ENCODE assay signal across 18 cellular contexts in genomic region chr22:42786606-42787356, GRCh38.
DNase-seq lines count a peak whose midpoint lies in the region; ATAC-seq, FAIRE-seq and TF ChIP-seq lines count a peak whose summit lies in the region.
"Had no signal": no experiment of that assay in that cellular context is flagged by ENCODE, and none has a peak within 500 bp of the region (broad histone marks: within the 10 kb centered on the region; RNA-seq: fewer than 3 reads in every experiment).

No MANE protein-coding gene starts in this region.

- ATAC-seq in WTC11, result no peak
- no peak for ATAC-seq in activated T-cell treated with anti-CD3 and anti-CD28 coated beads, Interleukin-2, amount 50 U/mL, for 4 hours

- DNase-seq in D341Med (ENCODE audit: low spot score), result peak; percentile 51
- peak; percentile 56 for DNase-seq in H7
- DNase-seq in NCI-H82 (lab: John Stamatoyannopoulos, UW), result peak; percentile 81
- DNase-seq in kidney, result peak; percentile 54
- no peak for DNase-seq in RPMI8226
- no peak for DNase-seq in WTC11 (ENCODE audit: low spot score)
- DNase-seq in activated T-cell treated with anti-CD3 and anti-CD28 coated beads, Interleukin-2, amount 50 U/mL, for 4 hours, result no peak
- DNase-seq: CD4-positive, CD25-positive, alpha-beta regulatory T cell; DMS79 treated with DMSO at 0.1 percent for 48 hours; HCEC 1CT; Karpas-422; MV-4-11; NCI-H1694; NCI-H2081 treated with DMSO at 0.1 percent for 48 hours; NCI-H748 treated with DMSO at 0.1 percent for 48 hours; OCI-M1; Right ventricle myocardium superior had no signal

- H3K4me1 ChIP-seq in kidney (ENCODE audit: control insufficient read depth in 1 of 2, insufficient read depth in 1 of 2, low read depth in 1 of 2, low read length in 2 of 2), result no peaks in the 10 kb centered on the region

- no peaks in the 10 kb centered on the region for H3K9me3 ChIP-seq in kidney (ENCODE audit: control insufficient read depth in 1 of 2, low read length in 2 of 2)

- no peaks in the 10 kb centered on the region for H3K27me3 Mint-ChIP-seq in WTC11 (ENCODE audit: low read depth)
- H3K27me3 Mint-ChIP-seq in activated T-cell treated with anti-CD3 and anti-CD28 coated beads, Interleukin-2, amount 50 U/mL, for 4 hours (ENCODE audit: low read depth), result no peaks in the 10 kb centered on the region
- H3K27me3 Mint-ChIP-seq: CD4-positive, CD25-positive, alpha-beta regulatory T cell had no signal

- CTCF ChIA-PET in WTC11 (lab: Charles Lee), result interaction anchor here (1.1 kb wide), 1 partner anchor 266 kb away, joined by 3 read pairs; no protein-coding TSS in a partner anchor

- FAIRE-seq in kidney (lab: Jason Lieb, UNC), result no peak
- FAIRE-seq: RCC 7860 had no signal

- no peaks in the 10 kb centered on the region for H3K27me3 ChIP-seq in H7 (ENCODE audit: control insufficient read depth, insufficient read depth, low read length)

- H3K36me3 Mint-ChIP-seq in WTC11, result no peaks in the 10 kb centered on the region
- H3K36me3 Mint-ChIP-seq in activated T-cell treated with anti-CD3 and anti-CD28 coated beads, Interleukin-2, amount 50 U/mL, for 4 hours (ENCODE audit: insufficient read depth), result no peaks in the 10 kb centered on the region
- H3K36me3 Mint-ChIP-seq: CD4-positive, CD25-positive, alpha-beta regulatory T cell had no signal

- no peaks in the 10 kb centered on the region for H3K9me3 Mint-ChIP-seq in WTC11
- H3K9me3 Mint-ChIP-seq in activated T-cell treated with anti-CD3 and anti-CD28 coated beads, Interleukin-2, amount 50 U/mL, for 4 hours, result no peaks in the 10 kb centered on the region
- H3K9me3 Mint-ChIP-seq: CD4-positive, CD25-positive, alpha-beta regulatory T cell had no signal

- H3K9ac ChIP-seq in kidney (ENCODE audit: low read length in 2 of 2), result no peak overlapping the region

- no peak for TF ChIP-seq CTCF in kidney (IDR thresholded peaks at IDR 0.05; ENCODE audit: borderline replicate concordance, extremely low read depth, insufficient read depth)
- no peak for TF ChIP-seq CTCF in WTC11 (IDR thresholded peaks at IDR 0.05)

- intact Hi-C loops in kidney (cut with DNase I), result no loop called here

- no peaks in the 10 kb centered on the region for H3K36me3 ChIP-seq in H7 (replicated peaks; ENCODE audit: control insufficient read depth, insufficient read depth, low read length)
- H3K36me3 ChIP-seq in kidney (ENCODE audit: control insufficient read depth in 1 of 2, insufficient read depth in 2 of 2, low read length in 2 of 2), result no peaks in the 10 kb centered on the region

- no peaks in the 10 kb centered on the region for H3K4me1 Mint-ChIP-seq in WTC11
- H3K4me1 Mint-ChIP-seq in activated T-cell treated with anti-CD3 and anti-CD28 coated beads, Interleukin-2, amount 50 U/mL, for 4 hours (ENCODE audit: low read depth), result no peaks in the 10 kb centered on the region
- H3K4me1 Mint-ChIP-seq: CD4-positive, CD25-positive, alpha-beta regulatory T cell had no signal

- no peak overlapping the region for H3K27ac Mint-ChIP-seq in WTC11

- H3K27ac ChIP-seq in kidney (ENCODE audit: low read depth in 2 of 2, low read length in 2 of 2), result no peak overlapping the region

- POLR2A ChIA-PET in WTC11 (lab: Charles Lee), result no interaction called here

- no peak overlapping the region for H3K4me3 ChIP-seq in H7 (ENCODE audit: insufficient read depth, low read depth, low read length)
- H3K4me3 ChIP-seq in kidney (ENCODE audit: low read length in 2 of 2), result no peak overlapping the region

- no peak overlapping the region for H3K4me3 Mint-ChIP-seq in WTC11
- H3K4me3 Mint-ChIP-seq in activated T-cell treated with anti-CD3 and anti-CD28 coated beads, Interleukin-2, amount 50 U/mL, for 4 hours, result no peak overlapping the region
- H3K4me3 Mint-ChIP-seq: CD4-positive, CD25-positive, alpha-beta regulatory T cell had no signal

TF ChIP-seq in WTC11, 78 proteins besides CTCF, POLR2A, EP300 and RAD21:
- TF ChIP-seq JAZF1 (CRISPR knock-in tag; IDR thresholded peaks at IDR 0.05) (no peak), ZNF425 (CRISPR knock-in tag; conservative IDR thresholded peaks at IDR 0.05) (no peak), JUN (CRISPR knock-in tag; IDR thresholded peaks at IDR 0.05) (no peak)

Comparison
In these comparisons a context has a peak if more than half of its experiments do, and no peak if none do; other contexts are left out.
1. DNase-seq: peak in D341Med (single experiment), H7 (single experiment), NCI-H82 (single experiment) and kidney (single experiment); none in RPMI8226 (single experiment), WTC11 (single experiment) and activated T-cell treated with anti-CD3 and anti-CD28 coated beads, Interleukin-2, amount 50 U/mL, for 4 hours (single experiment).